9 cellular contexts compared by ENCODE assay signal in the genomic region with DNA sequence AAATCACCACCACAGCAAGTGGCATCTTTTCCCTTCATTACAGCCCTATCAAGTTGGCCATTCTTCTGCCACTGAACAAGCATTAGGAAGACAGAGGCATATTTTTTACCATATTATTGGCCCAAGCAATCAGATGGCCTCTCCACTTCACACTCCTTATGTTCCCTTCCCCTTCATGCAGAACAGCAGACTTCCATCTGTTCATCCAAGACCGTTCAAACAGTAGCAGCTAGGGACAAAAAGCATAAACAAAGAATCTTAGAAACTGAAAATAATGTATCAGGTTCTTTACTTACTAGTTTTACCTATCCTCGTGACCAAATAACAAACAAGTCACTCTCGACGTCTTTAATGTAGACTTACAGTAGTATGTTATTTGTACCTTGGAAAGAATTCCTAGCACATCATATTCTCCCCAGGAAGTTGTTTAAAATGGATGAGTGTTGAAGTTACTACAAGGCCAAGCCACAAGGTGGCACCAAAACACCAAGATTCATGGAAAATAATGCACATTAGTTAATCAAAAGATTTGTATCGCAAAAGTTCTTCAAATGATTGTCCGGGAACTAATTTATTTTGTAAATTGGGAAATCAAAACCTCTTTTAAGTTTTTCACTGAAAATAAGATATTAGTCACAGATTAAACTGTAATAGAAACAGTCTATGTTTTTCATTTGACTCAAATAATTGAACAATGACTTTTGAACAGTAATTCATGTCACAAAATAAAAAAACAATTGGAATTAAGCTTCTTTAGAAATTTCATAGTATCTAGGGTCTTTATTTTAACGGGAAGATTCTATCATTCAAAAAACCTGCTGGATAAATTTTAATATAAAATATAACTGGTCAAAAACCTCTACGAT.
DNase-seq lines count a peak whose midpoint lies in the region; ATAC-seq, FAIRE-seq and TF ChIP-seq lines count a peak whose summit lies in the region.
"Had no signal": no experiment of that assay in that cellular context is flagged by ENCODE, and none has a peak within 500 bp of the region (broad histone marks: within the 10 kb centered on the region; RNA-seq: fewer than 3 reads in every experiment).

No MANE protein-coding gene starts in this region.

- intact Hi-C loops in activated T-helper 1 cell treated with anti-CD3 and anti-CD28 coated beads, Interleukin-12 subunit alpha, Interleukin-12 subunit beta, Interleukin-2, Interleukin-4 antibody, amounts not matched to agents 30 ng/mL and 10 ng/mL and 1 ng/mL, durations not matched to agents 14 hours and 24 hours and 36 hours (cut with micrococcal nuclease) = loop anchor here (1.0 to 2.0 kb wide), 4 partner anchors 112 to 723 kb away; a partner anchor contains a TSS

- no peaks in the 10 kb centered on the region for H3K4me1 Mint-ChIP-seq in activated T-helper 1 cell treated with anti-CD3 and anti-CD28 coated beads, Interleukin-12 subunit alpha, Interleukin-12 subunit beta, Interleukin-2, Interleukin-4 antibody, amounts not matched to agents 30 ng/mL and 10 ng/mL and 1 ng/mL, durations not matched to agents 14 hours and 24 hours and 36 hours (ENCODE audit: low read depth)
- H3K4me1 Mint-ChIP-seq: activated B cell treated with CpG ODN at 0.5 μM for 24 hours had no signal

- TF ChIP-seq CTCF in D721Med (IDR thresholded peaks at IDR 0.05; ENCODE audit: insufficient read depth, missing control alignments) = peak; percentile 87
- TF ChIP-seq CTCF in HL-60 (IDR thresholded peaks at IDR 0.05; ENCODE audit: insufficient read depth, low read length) = peak; percentile 35

- ATAC-seq in HG02798 (IDR thresholded peaks at IDR 0.05; ENCODE audit: poor library complexity, unreplicated experiment) = no peak
- no peak for ATAC-seq in GM18861 (IDR thresholded peaks at IDR 0.05; ENCODE audit: unreplicated experiment)

- DNase-seq in D721Med (ENCODE audit: insufficient read length, low spot score) (no peak), HL-60 (ENCODE audit: low read depth in 1 of 2, low spot score in 1 of 2) (peak; percentile 3 to 26), NT2/D1 (ENCODE audit: low read depth, low spot score) (peak; percentile 66), frontal cortex (ENCODE audit: low spot score in 2 of 2) (peak in 1 of 2 donors; percentile 7), putamen (ENCODE audit: low spot score) (peak; percentile 47)
- DNase-seq in activated T-helper 1 cell treated with anti-CD3 and anti-CD28 coated beads, Interleukin-12 subunit alpha, Interleukin-12 subunit beta, Interleukin-2, Interleukin-4 antibody, amounts not matched to agents 30 ng/mL and 10 ng/mL and 1 ng/mL, durations not matched to agents 14 hours and 24 hours and 36 hours (ENCODE audit: low spot score) = peak; percentile 17
- DNase-seq: activated B cell treated with CpG ODN at 0.5 μM for 24 hours had no signal

- peaks cover 6% of the 10 kb centered on the region for H3K36me3 Mint-ChIP-seq in activated T-helper 1 cell treated with anti-CD3 and anti-CD28 coated beads, Interleukin-12 subunit alpha, Interleukin-12 subunit beta, Interleukin-2, Interleukin-4 antibody, amounts not matched to agents 30 ng/mL and 10 ng/mL and 1 ng/mL, durations not matched to agents 14 hours and 24 hours and 36 hours (ENCODE audit: low read depth)

- FAIRE-seq in D721Med (lab: Jason Lieb, UNC) (peak; percentile 95), frontal cortex (lab: Jason Lieb, UNC) (peak; percentile 97)

- H3K4me1 ChIP-seq in NT2/D1 (ENCODE audit: insufficient read depth, insufficient read length) = peaks cover 2% of the 10 kb centered on the region

- H3K36me3 ChIP-seq in NT2/D1 (ENCODE audit: insufficient read depth, insufficient read length, low read length) = peaks cover 15% of the 10 kb centered on the region

- H3K27ac ChIP-seq in HL-60 (replicated peaks) = no peak overlapping the region

- no peaks in the 10 kb centered on the region for H3K9me3 Mint-ChIP-seq in activated T-helper 1 cell treated with anti-CD3 and anti-CD28 coated beads, Interleukin-12 subunit alpha, Interleukin-12 subunit beta, Interleukin-2, Interleukin-4 antibody, amounts not matched to agents 30 ng/mL and 10 ng/mL and 1 ng/mL, durations not matched to agents 14 hours and 24 hours and 36 hours
- H3K9me3 Mint-ChIP-seq: activated B cell treated with CpG ODN at 0.5 μM for 24 hours had no signal

- H3K27me3 ChIP-seq in HL-60 (ENCODE audit: insufficient read depth, poor library complexity, severe bottlenecking) (no peaks in the 10 kb centered on the region), NT2/D1 (ENCODE audit: insufficient read depth, insufficient read length) (no peaks in the 10 kb centered on the region)

- H3K4me3 Mint-ChIP-seq in activated T-helper 1 cell treated with anti-CD3 and anti-CD28 coated beads, Interleukin-12 subunit alpha, Interleukin-12 subunit beta, Interleukin-2, Interleukin-4 antibody, amounts not matched to agents 30 ng/mL and 10 ng/mL and 1 ng/mL, durations not matched to agents 14 hours and 24 hours and 36 hours = no peak overlapping the region
- H3K4me3 Mint-ChIP-seq: activated B cell treated with CpG ODN at 0.5 μM for 24 hours had no signal

- H3K27me3 Mint-ChIP-seq in activated T-helper 1 cell treated with anti-CD3 and anti-CD28 coated beads, Interleukin-12 subunit alpha, Interleukin-12 subunit beta, Interleukin-2, Interleukin-4 antibody, amounts not matched to agents 30 ng/mL and 10 ng/mL and 1 ng/mL, durations not matched to agents 14 hours and 24 hours and 36 hours (ENCODE audit: insufficient read depth) = no peaks in the 10 kb centered on the region
- H3K27me3 Mint-ChIP-seq: activated B cell treated with CpG ODN at 0.5 μM for 24 hours had no signal

- H3K9me3 ChIP-seq in NT2/D1 (ENCODE audit: insufficient read depth, low read length) = no peaks in the 10 kb centered on the region

- H3K4me3 ChIP-seq in HL-60 (replicated peaks; ENCODE audit: insufficient read depth, low read length) (no peak overlapping the region), NT2/D1 (ENCODE audit: insufficient read length, low read depth) (no peak overlapping the region)

- H3K9ac ChIP-seq in NT2/D1 (ENCODE audit: insufficient read length, low read depth) = no peak overlapping the region

- no peak overlapping the region for H3K27ac Mint-ChIP-seq in activated T-helper 1 cell treated with anti-CD3 and anti-CD28 coated beads, Interleukin-12 subunit alpha, Interleukin-12 subunit beta, Interleukin-2, Interleukin-4 antibody, amounts not matched to agents 30 ng/mL and 10 ng/mL and 1 ng/mL, durations not matched to agents 14 hours and 24 hours and 36 hours
- H3K27ac Mint-ChIP-seq: activated B cell treated with CpG ODN at 0.5 μM for 24 hours had no signal
